Comparison of ENCODE assay signal across 8 cellular contexts in the genomic region with DNA sequence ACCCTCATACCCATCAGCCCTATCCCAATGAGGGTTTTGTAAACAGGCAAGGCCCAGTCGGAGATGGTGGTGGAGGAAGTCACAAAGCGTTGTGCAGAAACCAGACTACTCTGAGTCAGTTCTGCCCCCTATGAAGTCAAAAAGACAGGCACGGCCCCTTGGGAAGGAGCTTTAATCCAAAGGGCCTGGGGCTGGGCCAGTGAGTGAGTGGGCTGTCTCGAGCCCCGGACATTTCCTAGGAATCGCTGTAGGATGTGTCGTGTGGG. TPM values are rescaled to one million over a fixed set of nuclear protein-coding genes. Genes with fewer than 3 reads are reported as not detected.
DNase-seq lines count a peak whose midpoint lies in the region; ATAC-seq and TF ChIP-seq lines count a peak whose summit lies in the region.

No MANE protein-coding gene starts in this region.

- ATAC-seq in HG03196 (IDR thresholded peaks at IDR 0.05; ENCODE audit: unreplicated experiment) (no peak), HG02852 (IDR thresholded peaks at IDR 0.05; ENCODE audit: unreplicated experiment) (no peak)

- peaks cover 4% of the 10 kb centered on the region for H3K36me3 ChIP-seq in CD8-positive, alpha-beta memory T cell (ENCODE audit: insufficient read depth, low read length)
- H3K36me3 ChIP-seq in neuronal stem cell (replicated peaks in 1 of 2; ENCODE audit: control insufficient read depth in 2 of 2, insufficient read depth in 2 of 2, low read length in 2 of 2): peaks cover 2 to 28% of the 10 kb centered on the region in 2 donors

- peak overlapping the region; percentile 8 for H2BK15ac ChIP-seq in neuronal stem cell (ENCODE audit: low read length)

- H3K4me2 ChIP-seq in neuronal stem cell (ENCODE audit: insufficient read depth, low read length, poor library complexity, severe bottlenecking): no peak overlapping the region

- no peaks in the 10 kb centered on the region for H3K9me3 Mint-ChIP-seq in CD8-positive, alpha-beta memory T cell

- H3K4me3 ChIP-seq in CD8-positive, alpha-beta memory T cell (ENCODE audit: low read length): peak overlapping the region; percentile 75
- H3K4me3 ChIP-seq in dorsolateral prefrontal cortex (peak overlapping the region in 55 of 59 donors; percentile 67 to 98 (median 91)), neuronal stem cell (ENCODE audit: low read length in 2 of 2) (peak overlapping the region in 1 of 2 donors; percentile 74)

- peak overlapping the region; percentile 29 to 99 (median 97) for H3K27ac Mint-ChIP-seq in CD8-positive, alpha-beta memory T cell

- H3K27ac ChIP-seq in CD8-positive, alpha-beta memory T cell (ENCODE audit: low read depth, low read length): peak overlapping the region; percentile 27
- H3K27ac ChIP-seq in dorsolateral prefrontal cortex (peak overlapping the region; percentile 33 to 99 (median 95)), neuronal stem cell (replicated peaks; ENCODE audit: low read length) (no peak overlapping the region)

- H3K36me3 Mint-ChIP-seq in CD8-positive, alpha-beta memory T cell: peaks cover 0 to 15% (median 2%) of the 10 kb centered on the region in 3 donors

- no peak for DNase-seq in CD8-positive, alpha-beta memory T cell
- DNase-seq in NCI-H226: peak; percentile 39
- no peak for DNase-seq in dorsolateral prefrontal cortex
- DNase-seq in neuronal stem cell (ENCODE audit: low spot score): no peak
- no peak for DNase-seq in occipital lobe (lab: John Stamatoyannopoulos, UW)
- no peak for DNase-seq in KBM-7

- H3K4ac ChIP-seq in neuronal stem cell (ENCODE audit: low read length): no peak overlapping the region

- intact Hi-C loops in dorsolateral prefrontal cortex (cut with DNase I): loop anchor here (1.0 to 10.0 kb wide), 9 partner anchors 72 to 438 kb away; a partner anchor contains a TSS

- peak overlapping the region; percentile 90 for H2AFZ ChIP-seq in neuronal stem cell (ENCODE audit: low read length)

- in situ Hi-C loops in KBM-7 (cut with MboI; ENCODE audit: low pct_unique_long_range_greater_than_20kb, low sequenced_read_pairs): loop anchor here (10.0 to 25.0 kb wide), 3 partner anchors 209 to 447 kb away; a partner anchor contains a TSS

- H3K23ac ChIP-seq in neuronal stem cell (ENCODE audit: low read depth, low read length, poor library complexity): no peak overlapping the region

- H2BK5ac ChIP-seq in neuronal stem cell (ENCODE audit: low read length): no peak overlapping the region

- POLR2A ChIA-PET in CD8-positive, alpha-beta memory T cell (lab: Charles Lee): interaction anchor here (1.2 to 1.8 kb wide), 8 partner anchors 50 to 438 kb away, joined by 3 to 19 read pairs (median 6); a partner anchor contains a TSS

- H3K14ac ChIP-seq in neuronal stem cell (ENCODE audit: low read length): no peak overlapping the region

- no peaks in the 10 kb centered on the region for H3K27me3 ChIP-seq in CD8-positive, alpha-beta memory T cell (ENCODE audit: insufficient read depth, low read length, poor library complexity, severe bottlenecking)
- no peaks in the 10 kb centered on the region for H3K27me3 ChIP-seq in dorsolateral prefrontal cortex
- H3K27me3 ChIP-seq in neuronal stem cell (ENCODE audit: control insufficient read depth in 3 of 3, insufficient read depth in 3 of 3, low read depth in 1 of 3, low read length in 3 of 3): peaks cover 0 to 3% (median 0%) of the 10 kb centered on the region in 3 experiments

- CTCF ChIA-PET in CD8-positive, alpha-beta memory T cell (lab: Charles Lee): interaction anchor here (0.7 to 13.3 kb wide), 47 partner anchors 10 to 708 kb away, joined by 3 to 520 read pairs (median 6); a partner anchor contains a TSS

- peak overlapping the region; percentile 38 for H3K18ac ChIP-seq in neuronal stem cell (ENCODE audit: low read length)

- no peaks in the 10 kb centered on the region for H3K9me3 ChIP-seq in CD8-positive, alpha-beta memory T cell (ENCODE audit: low read length)
- H3K9me3 ChIP-seq in neuronal stem cell (replicated peaks in 1 of 2; ENCODE audit: control insufficient read depth in 2 of 2, insufficient read depth in 1 of 2, low read depth in 1 of 2, low read length in 2 of 2): peaks cover 0 to 14% of the 10 kb centered on the region in 2 donors

- H3K79me1 ChIP-seq in neuronal stem cell (ENCODE audit: low read depth, low read length): peaks cover 5% of the 10 kb centered on the region

- peaks cover 36% of the 10 kb centered on the region for H3K4me1 ChIP-seq in CD8-positive, alpha-beta memory T cell (ENCODE audit: insufficient read depth, low read length)
- peaks cover 11 to 13% of the 10 kb centered on the region in 2 donors for H3K4me1 ChIP-seq in neuronal stem cell (ENCODE audit: control insufficient read depth in 2 of 2, insufficient read depth in 1 of 2, low read depth in 1 of 2, low read length in 2 of 2)

- no peak overlapping the region for H4K91ac ChIP-seq in neuronal stem cell (ENCODE audit: low read depth, low read length, poor library complexity)

- peaks cover 38 to 45% (median 40%) of the 10 kb centered on the region in 3 donors for H3K4me1 Mint-ChIP-seq in CD8-positive, alpha-beta memory T cell

- peaks cover 0 to 4% of the 10 kb centered on the region in 2 donors for H3K27me3 Mint-ChIP-seq in CD8-positive, alpha-beta memory T cell

- WGBS in neuronal stem cell (ENCODE audit: extremely low coverage in 2 of 2, insufficient read length in 2 of 2, insufficient replicate concordance in 1 of 2), 2 donors: no CpG with 5 or more reads among the region's 7 CpGs

- H2AK5ac ChIP-seq in neuronal stem cell (ENCODE audit: low read depth, low read length): no peak overlapping the region

- peak overlapping the region in 6 of 7 donors; percentile 92 to 99 (median 98) for H3K4me3 Mint-ChIP-seq in CD8-positive, alpha-beta memory T cell

- H2BK120ac ChIP-seq in neuronal stem cell (ENCODE audit: low read depth, low read length): no peak overlapping the region

- no peak overlapping the region for H4K8ac ChIP-seq in neuronal stem cell (ENCODE audit: low read depth, low read length)

- no peak overlapping the region for H3K9ac ChIP-seq in neuronal stem cell (ENCODE audit: low read depth, low read length, poor library complexity)

- no peak overlapping the region for H2BK12ac ChIP-seq in neuronal stem cell (ENCODE audit: low read length)

- TF ChIP-seq CTCF in dorsolateral prefrontal cortex (IDR thresholded peaks at IDR 0.05 in 54 of 56, conservative IDR thresholded peaks at IDR 0.05 in 2 of 56; ENCODE audit: low read depth in 1 of 56, partially characterized antibody in 56 of 56): no peak

RNA-seq across cellular contexts. Expression of a gene that starts 0.4 kb away (rescaled TPM):
- total RNA-seq in CD8-positive, alpha-beta memory T cell: 10 to 100 TPM; 56.9 to 59.9 TPM
- polyA plus RNA-seq in CD8-positive, alpha-beta memory T cell: 46.6 TPM
- total RNA-seq in dorsolateral prefrontal cortex: 100 to 1,000 TPM; 172 to 665 (median 292) TPM
- 93.0 TPM for polyA plus RNA-seq in neuronal stem cell (2013, experiment 1 of 2)
- 96.3 TPM for polyA plus RNA-seq in neuronal stem cell (2013, experiment 2 of 2)
- total RNA-seq in occipital lobe: 26.4 TPM

RNA-seq across cellular contexts. Expression of a gene that starts 50.3 kb away (rescaled TPM):
- 10 to 100 TPM; 35.1 to 37.3 TPM for total RNA-seq in CD8-positive, alpha-beta memory T cell
- 27.7 TPM for polyA plus RNA-seq in CD8-positive, alpha-beta memory T cell
- 10 to 100 TPM; 45.9 to 78.9 (median 61.2) TPM for total RNA-seq in dorsolateral prefrontal cortex
- 30.2 TPM for polyA plus RNA-seq in neuronal stem cell (2013, experiment 1 of 2)
- 29.8 TPM for polyA plus RNA-seq in neuronal stem cell (2013, experiment 2 of 2)
- 102 TPM for total RNA-seq in occipital lobe
